ENCODE assay signal across 38 cellular contexts in genomic region chr12:132937476-132937875, GRCh38.
"Had no signal": no experiment of that assay in that cellular context is flagged by ENCODE, and none has a peak within 500 bp of the region (broad histone marks: within the 10 kb centered on the region; RNA-seq: fewer than 3 reads in every experiment).

No MANE protein-coding gene starts in this region.

- H3K27me3 ChIP-seq: adrenal gland, ascending aorta, cardiac muscle cell had no signal

- H3K27ac Mint-ChIP-seq: activated B cell treated with CpG ODN at 0.5 μM for 24 hours; activated CD4-positive, alpha-beta memory T cell treated with anti-CD3 and anti-CD28 coated beads for 36 hours; activated CD4-positive, alpha-beta T cell treated with anti-CD3 and anti-CD28 coated beads, Interleukin-2, amount 10 ng/mL, durations not matched to agents 24 days and 14 days; activated CD8-positive, alpha-beta T cell treated with anti-CD3 and anti-CD28 coated beads for 36 hours; activated naive CD4-positive, alpha-beta T cell treated with anti-CD3 and anti-CD28 coated beads for 36 hours; activated naive CD4-positive, alpha-beta T cell treated with anti-CD3 and anti-CD28 coated beads, Interleukin-2, amount 50 U/mL, for 24 hours; activated naive CD8-positive, alpha-beta T cell; activated naive CD8-positive, alpha-beta T cell treated with anti-CD3 and anti-CD28 coated beads, Interleukin-2, amount 10 ng/mL, durations not matched to agents 7 days and 5 days; activated naive CD8-positive, alpha-beta T cell treated with anti-CD3 and anti-CD28 coated beads, Interleukin-2, amount 50 U/mL, for 24 hours; activated T-cell treated with anti-CD3 and anti-CD28 coated beads, Interleukin-2, amount 50 U/mL, for 72 hours; activated T-helper 1 cell treated with anti-CD3 and anti-CD28 coated beads, Interleukin-12 subunit alpha, Interleukin-12 subunit beta, Interleukin-2, Interleukin-4 antibody, amounts not matched to agents 30 ng/mL and 10 ng/mL and 1 ng/mL, durations not matched to agents 14 hours and 24 hours and 36 hours; activated T-helper 17 cell treated with anti-CD3 and anti-CD28 coated beads, Interleukin-2, amount 50 U/mL, for 72 hours; brain; T-helper 1 cell treated with Interleukin-12 subunit alpha and Interleukin-12 subunit beta and Interleukin-4 antibody, amounts not matched to agents 30 μg/mL and 1 μg/mL, for 36 hours; T-helper 2 cell treated with Interferon-gamma antibody and Interleukin-4, amounts not matched to agents 5 μg/mL and 100 μg/mL, for 36 hours had no signal

- H3K27me3 Mint-ChIP-seq: activated B cell treated with CpG ODN at 0.5 μM for 24 hours; activated CD4-positive, alpha-beta memory T cell treated with anti-CD3 and anti-CD28 coated beads for 36 hours; activated CD4-positive, alpha-beta T cell treated with anti-CD3 and anti-CD28 coated beads, Interleukin-2, amount 10 ng/mL, durations not matched to agents 24 days and 14 days; activated CD8-positive, alpha-beta T cell treated with anti-CD3 and anti-CD28 coated beads for 36 hours; activated naive CD4-positive, alpha-beta T cell treated with anti-CD3 and anti-CD28 coated beads, Interleukin-2, amount 50 U/mL, for 24 hours; activated naive CD8-positive, alpha-beta T cell; activated naive CD8-positive, alpha-beta T cell treated with anti-CD3 and anti-CD28 coated beads, Interleukin-2, amount 10 ng/mL, durations not matched to agents 7 days and 5 days; activated naive CD8-positive, alpha-beta T cell treated with anti-CD3 and anti-CD28 coated beads, Interleukin-2, amount 50 U/mL, for 24 hours; activated T-helper 17 cell treated with anti-CD3 and anti-CD28 coated beads, Interleukin-2, amount 50 U/mL, for 72 hours; brain; central memory CD8-positive, alpha-beta T cell had no signal

- H3K27ac ChIP-seq: adrenal gland, ascending aorta, cardiac muscle cell, VCaP had no signal

- H3K4me1 ChIP-seq: adrenal gland, ascending aorta had no signal

- ATAC-seq: activated CD8-positive, alpha-beta T cell treated with anti-CD3 and anti-CD28 coated beads for 36 hours; activated naive CD8-positive, alpha-beta T cell treated with anti-CD3 and anti-CD28 coated beads, Interleukin-2, amount 50 U/mL, for 24 hours; activated T-cell treated with anti-CD3 and anti-CD28 coated beads, Interleukin-2, amount 50 U/mL, for 4 hours; activated T-cell treated with anti-CD3 and anti-CD28 coated beads, Interleukin-2, amount 50 U/mL, for 72 hours; activated T-helper 17 cell treated with anti-CD3 and anti-CD28 coated beads, Interleukin-2, amount 50 U/mL, for 72 hours had no signal

- H3K4me1 Mint-ChIP-seq: activated B cell treated with CpG ODN at 0.5 μM for 24 hours; activated CD4-positive, alpha-beta T cell treated with anti-CD3 and anti-CD28 coated beads, Interleukin-2, amount 10 ng/mL, durations not matched to agents 24 days and 14 days; activated naive CD4-positive, alpha-beta T cell treated with anti-CD3 and anti-CD28 coated beads, Interleukin-2, amount 50 U/mL, for 24 hours; activated naive CD8-positive, alpha-beta T cell treated with anti-CD3 and anti-CD28 coated beads, Interleukin-2, amount 10 ng/mL, durations not matched to agents 7 days and 5 days; activated naive CD8-positive, alpha-beta T cell treated with anti-CD3 and anti-CD28 coated beads, Interleukin-2, amount 50 U/mL, for 24 hours; activated T-helper 17 cell treated with anti-CD3 and anti-CD28 coated beads, Interleukin-2, amount 50 U/mL, for 72 hours; brain; central memory CD8-positive, alpha-beta T cell had no signal

- H3K4me3 Mint-ChIP-seq: activated B cell treated with CpG ODN at 0.5 μM for 24 hours; activated CD4-positive, alpha-beta memory T cell treated with anti-CD3 and anti-CD28 coated beads for 36 hours; activated CD4-positive, alpha-beta T cell treated with anti-CD3 and anti-CD28 coated beads, Interleukin-2, amount 10 ng/mL, durations not matched to agents 24 days and 14 days; activated CD8-positive, alpha-beta T cell treated with anti-CD3 and anti-CD28 coated beads for 36 hours; activated naive CD4-positive, alpha-beta T cell treated with anti-CD3 and anti-CD28 coated beads for 36 hours; activated naive CD4-positive, alpha-beta T cell treated with anti-CD3 and anti-CD28 coated beads, Interleukin-2, amount 50 U/mL, for 24 hours; activated naive CD8-positive, alpha-beta T cell; activated naive CD8-positive, alpha-beta T cell treated with anti-CD3 and anti-CD28 coated beads, Interleukin-2, amount 10 ng/mL, durations not matched to agents 7 days and 5 days; activated naive CD8-positive, alpha-beta T cell treated with anti-CD3 and anti-CD28 coated beads, Interleukin-2, amount 50 U/mL, for 24 hours; activated T-cell treated with anti-CD3 and anti-CD28 coated beads, Interleukin-2, amount 50 U/mL, for 4 hours; activated T-cell treated with anti-CD3 and anti-CD28 coated beads, Interleukin-2, amount 50 U/mL, for 72 hours; activated T-helper 1 cell treated with anti-CD3 and anti-CD28 coated beads, Interleukin-12 subunit alpha, Interleukin-12 subunit beta, Interleukin-2, Interleukin-4 antibody, amounts not matched to agents 30 ng/mL and 10 ng/mL and 1 ng/mL, durations not matched to agents 14 hours and 24 hours and 36 hours; activated T-helper 17 cell treated with anti-CD3 and anti-CD28 coated beads, Interleukin-2, amount 50 U/mL, for 72 hours; brain; central memory CD8-positive, alpha-beta T cell; T-helper 1 cell treated with Interleukin-12 subunit alpha and Interleukin-12 subunit beta and Interleukin-4 antibody, amounts not matched to agents 30 μg/mL and 1 μg/mL, for 36 hours; T-helper 2 cell treated with Interferon-gamma antibody and Interleukin-4, amounts not matched to agents 5 μg/mL and 100 μg/mL, for 36 hours had no signal

- H3K4me3 ChIP-seq: adrenal gland, ascending aorta, cardiac muscle cell had no signal

- DNase-seq: activated B cell treated with CpG ODN at 0.5 μM for 24 hours; activated CD4-positive, alpha-beta memory T cell treated with anti-CD3 and anti-CD28 coated beads for 36 hours; activated CD4-positive, alpha-beta T cell treated with anti-CD3 and anti-CD28 coated beads for 4 hours; activated CD4-positive, alpha-beta T cell treated with anti-CD3 and anti-CD28 coated beads, Interleukin-2, amount 10 ng/mL, durations not matched to agents 24 days and 14 days; activated CD4-positive, alpha-beta T cell treated with anti-CD3 and anti-CD28 coated beads, Interleukin-2, amount 50 U/mL, for 1 hour; activated CD4-positive, alpha-beta T cell treated with anti-CD3 and anti-CD28 coated beads, Interleukin-2, amount 50 U/mL, for 4 hours; activated CD4-positive, CD25-positive, alpha-beta regulatory T cell treated with anti-CD3 and anti-CD28 coated beads, Interleukin-2, amount 50 U/mL, for 72 hours; activated CD8-positive, alpha-beta memory T cell treated with anti-CD3 and anti-CD28 coated beads, Interleukin-2, amount 50 U/mL, for 4 hours; activated CD8-positive, alpha-beta T cell treated with anti-CD3 and anti-CD28 coated beads for 36 hours; activated effector memory CD4-positive, alpha-beta T cell treated with anti-CD3 and anti-CD28 coated beads, Interleukin-2, amount 50 U/mL, for 16 hours; activated gamma-delta T cell treated with Interleukin-2 at 50 U/mL for 16 hours; activated naive CD4-positive, alpha-beta T cell; activated naive CD4-positive, alpha-beta T cell treated with anti-CD3 and anti-CD28 coated beads for 36 hours; activated naive CD8-positive, alpha-beta T cell treated with anti-CD3 and anti-CD28 coated beads, Interleukin-2, amount 10 ng/mL, durations not matched to agents 7 days and 5 days; activated naive CD8-positive, alpha-beta T cell treated with anti-CD3 and anti-CD28 coated beads, Interleukin-2, amount 50 U/mL, for 24 hours; activated T-cell treated with anti-CD3 and anti-CD28 coated beads for 4 hours; activated T-cell treated with anti-CD3 and anti-CD28 coated beads, Interleukin-2, amount 50 U/mL, for 1 hour; activated T-cell treated with anti-CD3 and anti-CD28 coated beads, Interleukin-2, amount 50 U/mL, for 4 hours; activated T-cell treated with anti-CD3 and anti-CD28 coated beads, Interleukin-2, amount 50 U/mL, for 72 hours; amygdala; anterior cingulate cortex; caudate nucleus; cerebellar nuclear complex; T-helper 1 cell; T-helper 2 cell; T-helper 9 cell had no signal
